Comparison of ENCODE assay signal across 3 cellular contexts in the genomic region with DNA sequence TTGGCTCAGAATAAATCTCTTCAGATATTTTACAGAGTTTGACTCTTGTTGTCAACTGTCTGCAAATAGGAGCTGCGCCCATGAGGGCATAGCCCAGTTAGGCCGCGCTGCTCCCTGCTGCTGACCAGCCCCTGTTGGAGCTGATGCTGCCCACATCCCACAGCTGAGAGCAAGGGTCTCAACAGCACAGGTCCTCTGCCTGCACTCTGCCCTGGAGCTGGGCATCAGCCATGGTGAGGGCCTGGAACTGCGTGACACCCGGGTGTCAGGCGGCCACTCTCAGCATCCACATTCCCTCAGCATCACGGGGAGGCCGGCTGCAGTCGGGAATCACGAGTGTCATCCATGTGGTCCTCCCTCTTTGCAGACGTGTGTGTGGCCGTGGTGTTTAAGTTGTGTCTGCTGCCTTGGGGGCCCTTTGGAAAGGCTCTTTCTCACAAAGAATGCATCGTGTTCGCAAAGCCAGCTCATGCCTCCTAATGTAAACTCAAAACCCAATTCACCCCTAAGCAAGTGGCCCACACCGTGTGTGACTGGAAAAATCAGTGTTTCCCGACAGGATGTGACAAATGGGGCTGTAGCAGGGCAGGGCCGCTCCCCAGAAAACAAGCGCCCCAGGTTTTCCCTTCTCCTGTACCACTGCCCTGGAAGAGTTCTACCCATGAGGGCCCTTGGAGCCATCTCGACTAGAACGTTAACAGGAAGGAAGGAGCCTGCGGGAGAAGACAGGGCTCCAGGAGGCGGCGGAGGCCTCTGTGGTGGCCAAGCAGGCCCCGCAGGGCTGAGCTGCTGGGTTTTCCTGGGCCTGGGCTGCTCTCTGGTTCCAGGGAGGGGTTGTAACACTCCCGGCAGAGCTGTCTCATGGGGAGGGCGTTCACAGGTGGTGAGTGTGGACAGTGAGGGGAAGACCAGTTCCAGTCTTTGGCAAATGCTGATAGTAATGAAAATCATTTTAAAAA.
TF ChIP-seq lines count a peak whose summit lies in the region.

No MANE protein-coding gene starts in this region.

TF ChIP-seq in HCT116, 20 proteins besides CTCF, POLR2A, EP300 and RAD21:
- TF ChIP-seq SIN3A (IDR thresholded peaks at IDR 0.05; ENCODE audit: low read depth) (no peak), TCF7L2 (IDR thresholded peaks at IDR 0.05; ENCODE audit: borderline replicate concordance, extremely low read depth, insufficient read depth, insufficient read length) (no peak), REST (IDR thresholded peaks at IDR 0.05; ENCODE audit: low read depth) (no peak), ZNF274 (IDR thresholded peaks at IDR 0.05; ENCODE audit: low read depth, low read length) (no peak), CBX3 (IDR thresholded peaks at IDR 0.05; ENCODE audit: low read depth) (no peak), SRF (IDR thresholded peaks at IDR 0.05; ENCODE audit: low read depth) (no peak), POLR2AphosphoS5 (IDR thresholded peaks at IDR 0.05; ENCODE audit: low read depth, low read length) (no peak)
- TF ChIP-seq, protein P1, sequence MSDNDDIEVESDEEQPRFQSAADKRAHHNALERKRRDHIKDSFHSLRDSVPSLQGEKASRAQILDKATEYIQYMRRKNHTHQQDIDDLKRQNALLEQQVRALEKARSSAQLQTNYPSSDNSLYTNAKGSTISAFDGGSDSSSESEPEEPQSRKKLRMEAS (IDR thresholded peaks at IDR 0.05): no peak
TF ChIP-seq in HCT116: peak in this region for 0.

TF ChIP-seq in H1, 55 proteins besides CTCF, POLR2A, EP300 and RAD21:
- TF ChIP-seq GTF2F1 (IDR thresholded peaks at IDR 0.05; ENCODE audit: borderline replicate concordance, low read depth, low read length): no peak
- TF ChIP-seq MAFK (IDR thresholded peaks at IDR 0.05; ENCODE audit: low read depth, low read length): no peak
- no peak for TF ChIP-seq GABPA (IDR thresholded peaks at IDR 0.05; ENCODE audit: borderline replicate concordance, insufficient read depth, low read length)
- TF ChIP-seq SAP30 (IDR thresholded peaks at IDR 0.05; ENCODE audit: insufficient read depth, insufficient replicate concordance, low read length): no peak
- TF ChIP-seq TAF7 (optimal IDR thresholded peaks at IDR 0.05; ENCODE audit: borderline replicate concordance, low read depth, low read length): no peak
- TF ChIP-seq SIRT6 (IDR thresholded peaks at IDR 0.05; ENCODE audit: low read length): no peak
- no peak for TF ChIP-seq HDAC2 (IDR thresholded peaks at IDR 0.05; ENCODE audit: borderline replicate concordance in 1 of 2, low read depth in 2 of 2, low read length in 2 of 2)
- no peak for TF ChIP-seq SIX5 (IDR thresholded peaks at IDR 0.05; ENCODE audit: low read depth, low read length)
- TF ChIP-seq NANOG (IDR thresholded peaks at IDR 0.05; ENCODE audit: insufficient read depth, low read depth, low read length, poor library complexity, severe bottlenecking): no peak
- TF ChIP-seq HDAC6 (IDR thresholded peaks at IDR 0.05; ENCODE audit: low read depth, low read length): no peak
- no peak for TF ChIP-seq SRF (IDR thresholded peaks at IDR 0.05; ENCODE audit: low read depth, low read length)
- no peak for TF ChIP-seq EGR1 (IDR thresholded peaks at IDR 0.05; ENCODE audit: borderline replicate concordance, low read depth, low read length)
- TF ChIP-seq BRCA1 (IDR thresholded peaks at IDR 0.05; ENCODE audit: low read depth, low read length): no peak

TF ChIP-seq in GM12891, 5 proteins besides CTCF, POLR2A, EP300 and RAD21:
- TF ChIP-seq TAF1 (IDR thresholded peaks at IDR 0.05; ENCODE audit: low read depth, low read length) (no peak), POU2F2 (IDR thresholded peaks at IDR 0.05; ENCODE audit: low read depth, low read length) (no peak), POLR2AphosphoS5 (IDR thresholded peaks at IDR 0.05; ENCODE audit: low read depth, low read length) (no peak), PAX5 (IDR thresholded peaks at IDR 0.05; ENCODE audit: insufficient read depth, low read length, severe bottlenecking) (no peak), SPI1 (IDR thresholded peaks at IDR 0.05; ENCODE audit: low read depth, low read length) (no peak)
